In the genomic region with DNA sequence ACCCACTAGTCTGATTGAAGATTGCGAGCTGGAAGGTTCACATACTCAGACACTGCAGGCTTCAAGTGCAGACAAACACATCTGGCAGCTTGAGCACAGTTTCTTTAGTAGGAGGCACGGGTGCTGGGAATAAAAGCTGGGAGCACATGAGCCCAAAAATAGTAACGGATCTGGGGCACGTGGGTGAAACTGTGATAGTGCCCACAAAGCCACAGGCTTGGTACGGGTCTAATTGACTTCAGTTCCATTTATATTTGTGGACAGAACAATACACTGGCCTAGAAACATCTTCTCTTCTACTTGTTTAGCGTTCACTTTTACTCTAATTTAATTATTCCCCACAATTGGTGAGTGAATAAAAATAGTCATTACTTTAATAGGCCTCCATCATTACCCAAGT, we compare ENCODE assay signal across 31 cellular contexts.
"Had no signal": no experiment of that assay in that cellular context is flagged by ENCODE, and none has a peak within 500 bp of the region (broad histone marks: within the 10 kb centered on the region; RNA-seq: fewer than 3 reads in every experiment).

No MANE protein-coding gene starts in this region.

- H3K4me3 ChIP-seq: adrenal gland, ascending aorta, gastroesophageal sphincter, upper lobe of left lung had no signal

- H3K4me3 Mint-ChIP-seq: activated naive CD8-positive, alpha-beta T cell; activated T-cell treated with anti-CD3 and anti-CD28 coated beads, Interleukin-2, amount 50 U/mL, for 72 hours; naive thymus-derived CD4-positive, alpha-beta T cell; neural crest cell; stimulated activated memory B cell treated with anti-CD40 and anti-IgM and Interleukin-4, amounts not matched to agents 10 μg/mL and 1 μg/mL and 100 μg/mL, for 72 hours; stimulated activated naive CD8-positive, alpha-beta T cell treated with anti-CD3 and anti-CD28 coated beads, Interleukin-15, amount 100 ng/mL, for 72 hours; T-helper 1 cell treated with Interleukin-12 subunit alpha and Interleukin-12 subunit beta and Interleukin-4 antibody, amounts not matched to agents 30 μg/mL and 1 μg/mL, for 36 hours had no signal

- H3K27ac Mint-ChIP-seq: activated naive CD8-positive, alpha-beta T cell; activated T-cell treated with anti-CD3 and anti-CD28 coated beads, Interleukin-2, amount 50 U/mL, for 72 hours; naive thymus-derived CD4-positive, alpha-beta T cell; stimulated activated memory B cell treated with anti-CD40 and anti-IgM and Interleukin-4, amounts not matched to agents 10 μg/mL and 1 μg/mL and 100 μg/mL, for 72 hours; stimulated activated naive CD8-positive, alpha-beta T cell treated with anti-CD3 and anti-CD28 coated beads, Interleukin-15, amount 100 ng/mL, for 72 hours; T-helper 1 cell treated with Interleukin-12 subunit alpha and Interleukin-12 subunit beta and Interleukin-4 antibody, amounts not matched to agents 30 μg/mL and 1 μg/mL, for 36 hours had no signal

- H3K9me3 ChIP-seq: adrenal gland, ascending aorta, gastroesophageal sphincter, upper lobe of left lung had no signal

- FAIRE-seq: endothelial cell of umbilical vein, keratinocyte, TTC549 had no signal

- H3K4me1 Mint-ChIP-seq: naive thymus-derived CD4-positive, alpha-beta T cell; neural crest cell; stimulated activated memory B cell treated with anti-CD40 and anti-IgM and Interleukin-4, amounts not matched to agents 10 μg/mL and 1 μg/mL and 100 μg/mL, for 72 hours; stimulated activated naive CD8-positive, alpha-beta T cell treated with anti-CD3 and anti-CD28 coated beads, Interleukin-15, amount 100 ng/mL, for 72 hours had no signal

- H3K36me3 ChIP-seq: adrenal gland, ascending aorta, brain microvascular endothelial cell, gastroesophageal sphincter, upper lobe of left lung had no signal

- H3K36me3 Mint-ChIP-seq: activated naive CD8-positive, alpha-beta T cell; naive thymus-derived CD4-positive, alpha-beta T cell; stimulated activated memory B cell treated with anti-CD40 and anti-IgM and Interleukin-4, amounts not matched to agents 10 μg/mL and 1 μg/mL and 100 μg/mL, for 72 hours had no signal

- DNase-seq: activated CD4-positive, alpha-beta T cell treated with anti-CD3 and anti-CD28 coated beads for 4 hours; activated CD4-positive, alpha-beta T cell treated with anti-CD3 and anti-CD28 coated beads, Interleukin-2, amount 50 U/mL, for 4 hours; activated naive CD4-positive, alpha-beta T cell treated with Interleukin-2 at 50 U/mL for 16 hours; activated T-cell treated with anti-CD3 and anti-CD28 coated beads for 4 hours; activated T-cell treated with anti-CD3 and anti-CD28 coated beads, Interleukin-2, amount 50 U/mL, for 72 hours; adrenal gland; caudate nucleus; head of caudate nucleus; hippocampal formation; left cardiac atrium; left ventricle myocardium superior; naive thymus-derived CD4-positive, alpha-beta T cell; nucleus accumbens; right cardiac atrium; stimulated activated CD4-positive, alpha-beta T cell treated with anti-CD3 and anti-CD28 coated beads, Interleukin-4, amount 100 ng/mL, for 4 hours; stimulated activated CD8-positive, alpha-beta memory T cell treated with anti-CD3 and anti-CD28 coated beads, Interleukin-4, amount 100 ng/mL, for 48 hours; stimulated activated naive CD8-positive, alpha-beta T cell treated with anti-CD3 and anti-CD28 coated beads, Interleukin-15, amount 100 ng/mL, for 72 hours; substantia nigra; T-helper 9 cell; upper lobe of left lung had no signal

- H3K27me3 ChIP-seq: adrenal gland, ascending aorta, brain microvascular endothelial cell, gastroesophageal sphincter, upper lobe of left lung had no signal

- H3K4me1 ChIP-seq: adrenal gland, ascending aorta, gastroesophageal sphincter, upper lobe of left lung had no signal

- H3K27ac ChIP-seq: adrenal gland, ascending aorta, gastroesophageal sphincter, upper lobe of left lung, VCaP had no signal

- ATAC-seq: activated T-cell treated with anti-CD3 and anti-CD28 coated beads, Interleukin-2, amount 50 U/mL, for 72 hours; gastroesophageal sphincter; left ventricle myocardium superior; naive thymus-derived CD4-positive, alpha-beta T cell; right cardiac atrium; stimulated activated memory B cell treated with anti-CD40 and anti-IgM and Interleukin-4, amounts not matched to agents 10 μg/mL and 1 μg/mL and 100 μg/mL, for 72 hours; stimulated activated naive CD8-positive, alpha-beta T cell treated with anti-CD3 and anti-CD28 coated beads, Interleukin-15, amount 100 ng/mL, for 72 hours had no signal

- H3K27me3 Mint-ChIP-seq: activated naive CD8-positive, alpha-beta T cell; naive thymus-derived CD4-positive, alpha-beta T cell; stimulated activated memory B cell treated with anti-CD40 and anti-IgM and Interleukin-4, amounts not matched to agents 10 μg/mL and 1 μg/mL and 100 μg/mL, for 72 hours; stimulated activated naive CD8-positive, alpha-beta T cell treated with anti-CD3 and anti-CD28 coated beads, Interleukin-15, amount 100 ng/mL, for 72 hours had no signal
